11 cellular contexts compared by ENCODE assay signal in the genomic region with DNA sequence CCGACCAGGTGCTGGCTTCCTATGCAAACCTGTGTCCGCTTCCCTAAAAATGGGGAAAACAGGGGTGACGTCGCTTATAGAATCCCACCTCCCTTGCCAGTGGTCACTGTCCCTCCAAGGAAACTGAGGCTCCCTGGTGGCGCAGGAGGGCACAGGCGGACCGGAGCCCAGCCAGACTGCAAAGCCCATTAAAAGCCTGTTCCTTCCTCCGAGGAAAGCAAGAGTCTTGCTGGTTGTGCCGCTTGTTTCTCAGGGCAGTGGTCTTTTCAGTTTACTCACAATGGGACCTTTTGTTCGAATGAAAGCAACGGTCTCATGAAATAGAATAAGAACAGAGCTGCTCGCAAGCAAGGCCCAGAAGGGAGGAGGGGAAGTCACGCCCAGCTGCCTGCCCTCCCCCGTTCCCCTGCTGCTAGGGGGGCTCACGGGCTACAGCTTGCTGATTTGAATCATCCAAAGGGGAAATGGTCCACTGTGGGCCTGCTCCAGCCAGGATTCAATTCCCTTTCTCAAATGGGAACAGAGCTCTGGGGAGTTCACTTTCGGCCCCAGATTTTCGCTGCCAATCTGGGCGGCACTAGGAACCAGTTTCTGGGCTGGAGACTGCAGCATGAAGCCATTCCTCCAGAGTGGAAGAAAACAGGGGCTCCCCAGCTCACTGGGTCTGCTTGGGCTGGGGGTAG. TPM values are rescaled to one million over a fixed set of nuclear protein-coding genes. Genes with fewer than 3 reads are reported as not detected.
DNase-seq lines count a peak whose midpoint lies in the region; ATAC-seq and TF ChIP-seq lines count a peak whose summit lies in the region.
"Had no signal": no experiment of that assay in that cellular context is flagged by ENCODE, and none has a peak within 500 bp of the region (broad histone marks: within the 10 kb centered on the region; RNA-seq: fewer than 3 reads in every experiment).

No MANE protein-coding gene starts in this region.

- in situ Hi-C loops in GM13977 (cut with MboI; ENCODE audit: low pct_unique_long_range_greater_than_20kb, low sequenced_read_pairs, unreplicated experiment), result no loop called here

- H3K27ac ChIP-seq in DND-41 (ENCODE audit: low read length), result peak overlapping the region; percentile 90
- H3K27ac ChIP-seq: body of pancreas had no signal

- H3K4me3 ChIP-seq in DND-41 (ENCODE audit: low read depth in 1 of 2, low read length in 2 of 2), result no peak overlapping the region
- H3K4me3 ChIP-seq in NT2/D1 (ENCODE audit: insufficient read length, low read depth), result no peak overlapping the region
- H3K4me3 ChIP-seq: body of pancreas had no signal

- H3K79me2 ChIP-seq in DND-41 (ENCODE audit: insufficient read depth, low read length), result peaks cover 10% of the 10 kb centered on the region

- peak overlapping the region; percentile 41 for H3K4me2 ChIP-seq in DND-41 (ENCODE audit: insufficient read depth, low read length)

- no peak overlapping the region for H2AFZ ChIP-seq in DND-41 (ENCODE audit: low read depth, low read length)

- H3K27me3 ChIP-seq in DND-41 (ENCODE audit: insufficient read depth, low read length, poor library complexity) (no peaks in the 10 kb centered on the region), NT2/D1 (ENCODE audit: insufficient read depth, insufficient read length) (no peaks in the 10 kb centered on the region)
- H3K27me3 ChIP-seq: body of pancreas had no signal

- intact Hi-C loops in left cardiac atrium (cut with DNase I), result no loop called here

- DNase-seq in DND-41 (peak; percentile 74), NT2/D1 (ENCODE audit: low read depth, low spot score) (peak; percentile 84), left cardiac atrium (no peak), omental fat pad (ENCODE audit: low spot score) (no peak), GM13977 (ENCODE audit: low spot score) (no peak), OCI-M1 (lab: John Stamatoyannopoulos, UW) (no peak), HuH-7.5 (ENCODE audit: low spot score) (no peak)
- DNase-seq: DMS79, left colon had no signal

- H3K9me3 ChIP-seq in DND-41 (ENCODE audit: insufficient read depth, low read length, severe bottlenecking) (no peaks in the 10 kb centered on the region), NT2/D1 (ENCODE audit: insufficient read depth, low read length) (no peaks in the 10 kb centered on the region)
- H3K9me3 ChIP-seq: body of pancreas had no signal

- H3K36me3 ChIP-seq in DND-41 (ENCODE audit: insufficient read depth, low read length) (peaks cover 4% of the 10 kb centered on the region), NT2/D1 (ENCODE audit: insufficient read depth, insufficient read length, low read length) (no peaks in the 10 kb centered on the region)

- H4K20me1 ChIP-seq in DND-41 (ENCODE audit: insufficient read depth, low read length), result no peaks in the 10 kb centered on the region

- peak overlapping the region; percentile 45 for H3K9ac ChIP-seq in DND-41 (ENCODE audit: low read depth, low read length)
- H3K9ac ChIP-seq in NT2/D1 (ENCODE audit: insufficient read length, low read depth), result peak overlapping the region; percentile 62

- H3K4me1 ChIP-seq in DND-41 (ENCODE audit: insufficient read depth, low read length) (peaks cover 74% of the 10 kb centered on the region), NT2/D1 (ENCODE audit: insufficient read depth, insufficient read length) (peaks cover 34% of the 10 kb centered on the region)
- H3K4me1 ChIP-seq: body of pancreas had no signal

- TF ChIP-seq CTCF in DND-41 (IDR thresholded peaks at IDR 0.05; ENCODE audit: borderline replicate concordance, extremely low read depth, low read length, poor library complexity, severe bottlenecking), result no peak
- TF ChIP-seq CTCF in omental fat pad (IDR thresholded peaks at IDR 0.05), result no peak
- TF ChIP-seq CTCF in GM13977 (IDR thresholded peaks at IDR 0.05; ENCODE audit: extremely low read depth, insufficient read depth, missing control alignments), result no peak

- ATAC-seq in DND-41 (ENCODE audit: insufficient read depth, low read depth) (no peak), left cardiac atrium (peak; percentile 34), omental fat pad (ENCODE audit: low FRiP score) (peak; percentile 38), GM18907 (IDR thresholded peaks at IDR 0.05; ENCODE audit: unreplicated experiment) (no peak)
- ATAC-seq: body of pancreas, left colon had no signal

RNA-seq across cellular contexts. Expression of a gene that starts 4.6 kb away (rescaled TPM):
- 10 to 100 TPM in 1 of 2 donors, 1 to 10 TPM in 1; 4.5 to 12.5 TPM for total RNA-seq in left cardiac atrium
- total RNA-seq in omental fat pad, result 10 to 100 TPM; 12.4 to 45.6 (median 18.3) TPM

RNA-seq across cellular contexts. Expression of a gene that starts 40.4 kb away (rescaled TPM):
- total RNA-seq in left cardiac atrium (1 to 10 TPM; 3.0 to 4.3 TPM), omental fat pad (10 to 100 TPM in 2 of 4 donors, 1 to 10 TPM in 2; 3.1 to 28.8 (median 8.8) TPM)

Comparison
In these comparisons a context has a peak if more than half of its experiments do, and no peak if none do; other contexts are left out.
1. ATAC-seq: peak in left cardiac atrium (2 of 2) and omental fat pad (single experiment); none in DND-41 (single experiment) and GM18907 (single experiment).
2. DNase-seq: peak in DND-41 (single experiment) and NT2/D1 (single experiment); none in left cardiac atrium (single experiment), omental fat pad (single experiment), GM13977 (single experiment), OCI-M1 (single experiment) and HuH-7.5 (single experiment).